In genomic region chr14:60561845-60562746, GRCh38 we compare ENCODE assay signal across 8 cellular contexts. TPM values are rescaled to one million over a fixed set of nuclear protein-coding genes. Genes with fewer than 3 reads are reported as not detected.
DNase-seq lines count a peak whose midpoint lies in the region; ATAC-seq, FAIRE-seq and TF ChIP-seq lines count a peak whose summit lies in the region.

No MANE protein-coding gene starts in this region.

- no peak overlapping the region for H3K4me3 ChIP-seq in small intestine (ENCODE audit: low read depth in 1 of 2, low read length in 2 of 2)

- no peak for TF ChIP-seq CTCF in natural killer cell (IDR thresholded peaks at IDR 0.05)

- no peaks in the 10 kb centered on the region for H3K4me1 Mint-ChIP-seq in natural killer cell

- peak; percentile 84 for DNase-seq in COR-L47 (lab: John Stamatoyannopoulos, UW)
- peak; percentile 69 for DNase-seq in NCI-H510A treated with DMSO at 0.1 percent for 48 hours (lab: John Stamatoyannopoulos, UW)
- DNase-seq in amniotic epithelial cell (ENCODE audit: low read depth): peak; percentile 66
- peak in 35 of 51 donors; percentile 1 to 52 (median 18) for DNase-seq in hypothalamus (lab: John Stamatoyannopoulos, UW)
- peak; percentile 28 for DNase-seq in small intestine
- no peak for DNase-seq in natural killer cell

- no peak overlapping the region for H3K27ac Mint-ChIP-seq in natural killer cell

- H3K36me3 Mint-ChIP-seq in natural killer cell: no peaks in the 10 kb centered on the region

- H3K27me3 ChIP-seq in small intestine (ENCODE audit: control insufficient read depth in 2 of 2, insufficient read depth in 2 of 2, low read length in 2 of 2): no peaks in the 10 kb centered on the region

- ATAC-seq in GM18909 (IDR thresholded peaks at IDR 0.05; ENCODE audit: poor library complexity, unreplicated experiment): peak; percentile 75
- peak; percentile 78 for ATAC-seq in HG03432 (IDR thresholded peaks at IDR 0.05; ENCODE audit: unreplicated experiment)
- no peak for ATAC-seq in natural killer cell

- H3K9me3 ChIP-seq in small intestine (ENCODE audit: control insufficient read depth, low read depth): no peaks in the 10 kb centered on the region

- WGBS in small intestine, 3 donors: 27 to 29% (median 28%) methylated on average over 7 of the region's 7 CpGs

- intact Hi-C loops in natural killer cell (cut with micrococcal nuclease): loop anchor here (5.0 kb wide), 1 partner anchor 365 kb away; no protein-coding TSS in a partner anchor

- H3K27ac ChIP-seq in small intestine (ENCODE audit: low read depth in 1 of 2, low read length in 1 of 2): no peak overlapping the region

- peaks cover 5 to 7% of the 10 kb centered on the region in 2 donors for H3K27me3 Mint-ChIP-seq in natural killer cell (ENCODE audit: low read depth in 2 of 2)

- H3K9me3 Mint-ChIP-seq in natural killer cell: no peaks in the 10 kb centered on the region

- no peaks in the 10 kb centered on the region for H3K36me3 ChIP-seq in small intestine (ENCODE audit: control insufficient read depth in 2 of 2, insufficient read depth in 2 of 2, low read length in 2 of 2)

- H3K4me1 ChIP-seq in small intestine (ENCODE audit: control insufficient read depth in 2 of 2, insufficient read depth in 1 of 2, low read depth in 1 of 2, low read length in 1 of 2): no peaks in the 10 kb centered on the region

- no peak for FAIRE-seq in small intestine (lab: Jason Lieb, UNC)

- H3K4me3 Mint-ChIP-seq in natural killer cell: no peak overlapping the region

RNA-seq across cellular contexts. Expression of gene SIX6, which starts 53.1 kb away (rescaled TPM):
- polyA plus RNA-seq in small intestine: not detected
- not detected for total RNA-seq in natural killer cell

Comparison
In these comparisons a context has a peak if more than half of its experiments do, and no peak if none do; other contexts are left out.
1. ATAC-seq: peak in GM18909 (single experiment) and HG03432 (single experiment); none in natural killer cell (0 of 3).